9 cellular contexts compared by ENCODE assay signal in the genomic region with DNA sequence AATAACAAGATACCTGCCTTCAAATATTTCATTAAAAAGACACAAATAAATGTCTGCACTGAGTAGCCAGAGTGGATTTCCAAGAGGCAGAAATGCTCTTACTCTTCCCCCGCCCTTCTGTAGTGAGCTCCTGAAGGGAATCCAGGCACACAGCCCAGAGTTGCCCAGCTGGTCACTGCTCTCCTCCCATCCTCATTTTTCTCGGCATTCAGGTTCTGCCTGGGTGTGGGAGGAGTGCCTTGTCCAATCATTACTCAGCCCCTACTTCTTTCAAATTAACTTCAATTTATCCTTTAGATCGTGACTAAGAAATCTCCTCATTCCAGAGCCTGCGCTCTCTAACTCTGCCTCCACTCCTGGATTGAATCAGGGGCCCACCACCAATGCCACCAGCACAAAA. TPM values are rescaled to one million over a fixed set of nuclear protein-coding genes. Genes with fewer than 3 reads are reported as not detected.
DNase-seq lines count a peak whose midpoint lies in the region; ATAC-seq, FAIRE-seq and TF ChIP-seq lines count a peak whose summit lies in the region.
"Had no signal": no experiment of that assay in that cellular context is flagged by ENCODE, and none has a peak within 500 bp of the region (broad histone marks: within the 10 kb centered on the region; RNA-seq: fewer than 3 reads in every experiment).

No MANE protein-coding gene starts in this region.

- H2AFZ ChIP-seq in keratinocyte (ENCODE audit: control insufficient read depth, low read length), result no peak overlapping the region

- BruUV-seq in MCF 10A (replicated peaks; lab: Mats Ljungman, UMichigan), result no TSS peak

- FAIRE-seq in keratinocyte (lab: Jason Lieb, UNC), result peak; percentile 90
- FAIRE-seq: HepG2 had no signal

- POLR2A ChIA-PET in MCF 10A (lab: Yijun Ruan, JAX), result interaction anchor here (0.7 to 0.9 kb wide), 3 partner anchors 12 to 100 kb away, joined by 3 to 5 read pairs (median 3); a partner anchor contains a TSS

- H3K27me3 Mint-ChIP-seq in MCF 10A (ENCODE audit: insufficient read depth, unreplicated experiment) (no peaks in the 10 kb centered on the region), T-helper 17 cell (no peaks in the 10 kb centered on the region)

- dilution Hi-C loops in keratinocyte (cut with MboI; ENCODE audit: extremely low pct_ligation_motif_present, low sequenced_read_pairs), result no loop called here

- H3K9me1 ChIP-seq in keratinocyte (ENCODE audit: control insufficient read depth, extremely low read depth, insufficient read depth, low read length), result peaks cover 5% of the 10 kb centered on the region

- peak overlapping the region; percentile 11 for H3K9ac ChIP-seq in keratinocyte (ENCODE audit: control insufficient read depth, extremely low read depth, insufficient read depth, low read length)

- peak overlapping the region in 1 of 3 experiments; percentile 30 for H3K4me3 ChIP-seq in keratinocyte (ENCODE audit: control insufficient read depth in 2 of 3, extremely low read depth in 1 of 3, insufficient read depth in 2 of 3, low read depth in 1 of 3, low read length in 3 of 3)

- H3K9me3 ChIP-seq in keratinocyte (ENCODE audit: control insufficient read depth, low read depth, low read length) (no peaks in the 10 kb centered on the region), T-helper 17 cell (ENCODE audit: control insufficient read depth, low read length, poor library complexity, severe bottlenecking) (no peaks in the 10 kb centered on the region)

- peaks cover 18% of the 10 kb centered on the region for H4K20me1 ChIP-seq in keratinocyte (ENCODE audit: control insufficient read depth, extremely low read depth, insufficient read depth, low read length)

- peak overlapping the region; percentile 38 for H3K4me2 ChIP-seq in keratinocyte (ENCODE audit: control insufficient read depth, extremely low read depth, insufficient read depth, low read depth, low read length)

- peak overlapping the region; percentile 47 for H3K27ac ChIP-seq in keratinocyte (ENCODE audit: control insufficient read depth, insufficient read depth, low read length)
- no peak overlapping the region for H3K27ac ChIP-seq in substantia nigra (ENCODE audit: low read depth, low read length, poor library complexity, severe bottlenecking)

- peaks cover 47% of the 10 kb centered on the region for H3K4me1 Mint-ChIP-seq in MCF 10A (ENCODE audit: insufficient read depth, unreplicated experiment)
- H3K4me1 Mint-ChIP-seq in T-helper 17 cell, result peaks cover 56% of the 10 kb centered on the region

- peak; percentile 77 for DNase-seq in HPDE6-E6E7 (ENCODE audit: extremely low spot score)
- peak; percentile 66 for DNase-seq in MCF 10A (ENCODE audit: unreplicated experiment)
- DNase-seq in keratinocyte (ENCODE audit: low read depth, low spot score), result no peak
- peak in 30 of 49 donors; percentile 12 to 80 (median 47) for DNase-seq in substantia nigra (lab: John Stamatoyannopoulos, UW)
- no peak for DNase-seq in stimulated activated CD4-positive, alpha-beta T cell treated with anti-CD3 and anti-CD28 coated beads, Interleukin-15, amount 100 ng/mL, for 24 hours
- no peak for DNase-seq in T-helper 17 cell
- DNase-seq in DMS53 (lab: John Stamatoyannopoulos, UW), result no peak

- peaks cover 94% of the 10 kb centered on the region for H3K79me2 ChIP-seq in keratinocyte (ENCODE audit: control insufficient read depth, insufficient read depth, low read length)

- peaks cover 33% of the 10 kb centered on the region for H3K4me1 ChIP-seq in keratinocyte (ENCODE audit: control insufficient read depth, extremely low read depth, insufficient read depth, low read length)

- peaks cover 7% of the 10 kb centered on the region for H3K36me3 Mint-ChIP-seq in MCF 10A (ENCODE audit: insufficient read depth, unreplicated experiment)
- peaks cover 2% of the 10 kb centered on the region for H3K36me3 Mint-ChIP-seq in T-helper 17 cell (ENCODE audit: low read depth)

- H3K27me3 ChIP-seq in keratinocyte (ENCODE audit: control insufficient read depth, extremely low read depth, insufficient read depth, low read length), result no peaks in the 10 kb centered on the region

- CTCF ChIA-PET in MCF 10A (lab: Yijun Ruan, JAX), result interaction anchor here (1.0 to 6.0 kb wide), 3 partner anchors 12 to 29 kb away, joined by 4 to 41 read pairs (median 22); a partner anchor contains a TSS

- H3K27ac Mint-ChIP-seq in MCF 10A (ENCODE audit: low read depth, unreplicated experiment) (peak overlapping the region; percentile 78), T-helper 17 cell (no peak overlapping the region)

- TF ChIP-seq CTCF in MCF 10A (IDR thresholded peaks at IDR 0.05; ENCODE audit: unreplicated experiment) (no peak), keratinocyte (optimal IDR thresholded peaks at IDR 0.05 in 1 of 3, IDR thresholded peaks at IDR 0.05 in 1 of 3, conservative IDR thresholded peaks at IDR 0.05 in 1 of 3; ENCODE audit: extremely low read depth in 1 of 3, insufficient read depth in 2 of 3, low read length in 3 of 3) (no peak)

- peaks cover 7 to 13% of the 10 kb centered on the region in 2 experiments for H3K36me3 ChIP-seq in keratinocyte (ENCODE audit: control insufficient read depth in 2 of 2, extremely low read depth in 1 of 2, insufficient read depth in 2 of 2, low read length in 2 of 2)

- intact Hi-C loops in MCF 10A (cut with micrococcal nuclease), result no loop called here

- H3K9me3 Mint-ChIP-seq in MCF 10A (ENCODE audit: unreplicated experiment), result no peaks in the 10 kb centered on the region

- no peak for ATAC-seq in T-helper 17 cell
- ATAC-seq in GM21786 (IDR thresholded peaks at IDR 0.05; ENCODE audit: unreplicated experiment), result no peak
- ATAC-seq: HepG2 had no signal

- H3K4me3 Mint-ChIP-seq in MCF 10A (ENCODE audit: unreplicated experiment), result no peak overlapping the region
- no peak overlapping the region for H3K4me3 Mint-ChIP-seq in T-helper 17 cell

RNA-seq across cellular contexts. Expression of a gene that starts 12.2 kb away (rescaled TPM):
- total RNA-seq in MCF 10A (2022) (56.6 and 66.4 TPM in 2 replicates), T-helper 17 cell (10 to 100 TPM; 25.3 to 27.0 TPM)
- 33.1 to 46.5 TPM (median 34.8 TPM) in 3 replicates for polyA plus RNA-seq in keratinocyte
- polyA plus RNA-seq in keratinocyte (2011; ENCODE audit: low read depth), result 16.9 TPM
- polyA plus RNA-seq in keratinocyte (2011; cell fraction: cytosol; rRNA removed), result 35.8 and 62.9 TPM in 2 replicates
- 28.2 and 30.2 TPM in 2 replicates for polyA plus RNA-seq in keratinocyte (2011; cell fraction: nucleus; rRNA removed)
- 28.0 and 31.4 TPM in 2 replicates for polyA plus RNA-seq in keratinocyte (2012; ENCODE audit: low replicate concordance)
- polyA minus RNA-seq in keratinocyte, result 25.4 to 88.4 TPM (median 64.0 TPM) in 3 replicates
- polyA minus RNA-seq in keratinocyte (2011; cell fraction: cytosol; rRNA and poly(A)+ RNA removed), result 70.2 TPM
- polyA minus RNA-seq in keratinocyte (2011; cell fraction: nucleus; rRNA and poly(A)+ RNA removed), result 33.1 and 66.2 TPM in 2 replicates

Comparison
In these comparisons a context has a peak if more than half of its experiments do, and no peak if none do; other contexts are left out.
1. DNase-seq: peak in HPDE6-E6E7 (single experiment), MCF 10A (single experiment) and substantia nigra (30 of 49); none in keratinocyte (single experiment), stimulated activated CD4-positive, alpha-beta T cell treated with anti-CD3 and anti-CD28 coated beads, Interleukin-15, amount 100 ng/mL, for 24 hours (single experiment), T-helper 17 cell (0 of 3) and DMS53 (single experiment).